In genomic region chr10:119608316-119609155, GRCh38 we compare ENCODE assay signal across 8 cellular contexts. TPM values are rescaled to one million over a fixed set of nuclear protein-coding genes. Genes with fewer than 3 reads are reported as not detected.
DNase-seq lines count a peak whose midpoint lies in the region; ATAC-seq, FAIRE-seq and TF ChIP-seq lines count a peak whose summit lies in the region.

No MANE protein-coding gene starts in this region.

- H3K4me3 ChIP-seq in GM06990 (replicated peaks; ENCODE audit: low read depth, low read length) (no peak overlapping the region), Peyer's patch (no peak overlapping the region), body of pancreas (no peak overlapping the region), kidney (ENCODE audit: low read length in 2 of 2) (peak overlapping the region; percentile 21 to 29)

- peak; percentile 65 for ATAC-seq in body of pancreas
- ATAC-seq in HG03442 (IDR thresholded peaks at IDR 0.05; ENCODE audit: unreplicated experiment), result no peak

- H3K4me1 ChIP-seq in Peyer's patch, result no peaks in the 10 kb centered on the region
- no peaks in the 10 kb centered on the region for H3K4me1 ChIP-seq in body of pancreas
- H3K4me1 ChIP-seq in kidney (ENCODE audit: control insufficient read depth in 1 of 2, insufficient read depth in 1 of 2, low read depth in 1 of 2, low read length in 2 of 2), result peaks cover 0 to 5% of the 10 kb centered on the region in 2 donors

- TF ChIP-seq POLR2A in Peyer's patch (IDR thresholded peaks at IDR 0.05) (no peak), body of pancreas (IDR thresholded peaks at IDR 0.05) (no peak)

- H3K27me3 ChIP-seq in GM06990 (replicated peaks; ENCODE audit: control insufficient read depth, insufficient read depth, low read length), result no peaks in the 10 kb centered on the region
- H3K27me3 ChIP-seq in Peyer's patch, result no peaks in the 10 kb centered on the region
- H3K27me3 ChIP-seq in body of pancreas, result no peaks in the 10 kb centered on the region

- peak; percentile 46 for DNase-seq in A172 (ENCODE audit: low spot score)
- no peak for DNase-seq in GM06990 (ENCODE audit: extremely low read depth, insufficient read length)
- peak; percentile 31 to 73 (median 55) for DNase-seq in Peyer's patch
- DNase-seq in body of pancreas, result peak; percentile 40 to 65 (median 54)
- no peak for DNase-seq in kidney
- peak; percentile 37 for DNase-seq in stimulated activated CD4-positive, alpha-beta T cell treated with anti-CD3 and anti-CD28 coated beads, Interleukin-4, amount 100 ng/mL, for 24 hours
- no peak for DNase-seq in posterior vena cava (ENCODE audit: low spot score)

- intact Hi-C loops in body of pancreas (cut with DNase I), result loop anchor here (10.0 kb wide), 1 partner anchor 276 kb away; no protein-coding TSS in a partner anchor
- intact Hi-C loops in kidney (cut with DNase I), result no loop called here
- intact Hi-C loops in posterior vena cava (cut with DNase I), result loop anchor here in 1 of 2 donors (10.0 kb wide), 1 partner anchor 256 kb away; no protein-coding TSS in a partner anchor

- TF ChIP-seq CTCF in GM06990 (IDR thresholded peaks at IDR 0.05; ENCODE audit: insufficient read depth, low read length, poor library complexity, severe bottlenecking) (peak; percentile 70), Peyer's patch (IDR thresholded peaks at IDR 0.05) (peak in 4 of 6 experiments; percentile 48 to 66 (median 56)), body of pancreas (IDR thresholded peaks at IDR 0.05) (peak; percentile 39 to 60 (median 55)), kidney (IDR thresholded peaks at IDR 0.05; ENCODE audit: borderline replicate concordance, extremely low read depth, insufficient read depth) (peak; percentile 64)

- no peaks in the 10 kb centered on the region for H3K36me3 ChIP-seq in GM06990 (ENCODE audit: control insufficient read depth, insufficient read depth, low read length)
- no peaks in the 10 kb centered on the region for H3K36me3 ChIP-seq in Peyer's patch
- H3K36me3 ChIP-seq in body of pancreas (replicated peaks in 1 of 2; ENCODE audit: insufficient read depth in 1 of 2, low read depth in 2 of 2), result no peaks in the 10 kb centered on the region
- H3K36me3 ChIP-seq in kidney (ENCODE audit: control insufficient read depth in 1 of 2, insufficient read depth in 2 of 2, low read length in 2 of 2), result no peaks in the 10 kb centered on the region

- H3K27ac ChIP-seq in Peyer's patch, result no peak overlapping the region
- H3K27ac ChIP-seq in body of pancreas, result no peak overlapping the region
- no peak overlapping the region for H3K27ac ChIP-seq in kidney (ENCODE audit: low read depth in 2 of 2, low read length in 2 of 2)

- FAIRE-seq in kidney (lab: Jason Lieb, UNC), result no peak

- no peaks in the 10 kb centered on the region for H3K9me3 ChIP-seq in Peyer's patch
- no peaks in the 10 kb centered on the region for H3K9me3 ChIP-seq in body of pancreas
- no peaks in the 10 kb centered on the region for H3K9me3 ChIP-seq in kidney (ENCODE audit: control insufficient read depth in 1 of 2, low read length in 2 of 2)

- 18% methylated on average over 14 to 15 of the region's 15 CpGs for WGBS in body of pancreas, 2 donors

- H3K9ac ChIP-seq in kidney (ENCODE audit: low read length in 2 of 2), result peak overlapping the region in 1 of 2 donors; percentile 58

RNA-seq across cellular contexts. Expression of gene TIAL1, which starts 11.8 kb away (rescaled TPM):
- total RNA-seq in A172 (2014; rRNA removed; shearing (Covaris generic)), result 52.4 and 62.5 TPM in 2 replicates
- total RNA-seq in Peyer's patch (100 to 1,000 TPM in 1 of 4 donors, 10 to 100 TPM in 3; 58.4 to 103 (median 79.7) TPM), body of pancreas (10 to 100 TPM; 34.9 to 36.1 TPM), kidney (88.8 TPM), posterior vena cava (10 to 100 TPM; 78.8 to 90.7 TPM)
- 46.7 TPM for polyA plus RNA-seq in kidney (ENCODE audit: insufficient read depth, low read depth, low replicate concordance)

RNA-seq across cellular contexts. Expression of gene BAG3, which starts 42.6 kb away (rescaled TPM):
- 31.0 and 39.8 TPM in 2 replicates for total RNA-seq in A172 (2014; rRNA removed; shearing (Covaris generic))
- total RNA-seq in Peyer's patch (10 to 100 TPM; 14.9 to 26.4 (median 19.8) TPM), body of pancreas (10 to 100 TPM; 11.9 to 17.5 TPM), kidney (42.0 TPM), posterior vena cava (10 to 100 TPM; 52.6 to 65.2 TPM)
- polyA plus RNA-seq in kidney (ENCODE audit: insufficient read depth, low read depth, low replicate concordance), result 54.9 TPM

Comparison
In these comparisons a context has a peak if more than half of its experiments do, and no peak if none do; other contexts are left out.
1. DNase-seq: peak in A172 (single experiment), Peyer's patch (3 of 3), body of pancreas (4 of 4) and stimulated activated CD4-positive, alpha-beta T cell treated with anti-CD3 and anti-CD28 coated beads, Interleukin-4, amount 100 ng/mL, for 24 hours (single experiment); none in GM06990 (single experiment), kidney (single experiment) and posterior vena cava (single experiment).
2. H3K4me3 ChIP-seq: peak in kidney (2 of 2); none in GM06990 (single experiment), Peyer's patch (0 of 4) and body of pancreas (0 of 2).
3. Peak in every context shown above with its lines, with median percentiles within 50 percentile points of each other: CTCF ChIP-seq.